In the genomic region with DNA sequence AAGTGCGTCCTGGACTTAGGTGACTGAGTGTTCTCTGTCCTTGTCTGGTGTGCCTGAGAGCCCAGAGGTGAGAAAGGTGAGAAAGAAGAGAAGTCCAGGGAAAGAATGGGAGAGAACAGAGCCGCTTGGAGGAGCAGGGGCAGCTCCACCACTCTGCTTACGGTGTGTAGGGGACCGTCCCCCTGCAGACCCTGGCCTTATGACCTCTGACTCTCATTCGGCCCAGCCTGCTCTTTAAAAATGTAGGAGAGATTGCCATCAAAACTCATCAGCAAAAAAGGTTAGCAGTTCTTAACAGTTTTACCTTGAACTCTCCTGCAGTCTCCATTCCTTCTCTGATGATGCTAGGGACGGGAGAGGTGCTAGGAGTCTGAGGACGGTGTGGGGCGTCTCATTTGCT, we compare ENCODE assay signal across 1 cellular context.
A peak's percentile ranks its signal among the peaks of the same experiment; 100 is the strongest.
TF ChIP-seq lines count a peak whose summit lies in the region.

No MANE protein-coding gene starts in this region.

TF ChIP-seq in HepG2, 621 proteins besides CTCF, POLR2A, EP300 and RAD21 (continues in another document):
- TF ChIP-seq ZNF460 (CRISPR knock-in tag; IDR thresholded peaks at IDR 0.05; ENCODE audit: borderline replicate concordance) (no peak), ZNF558 (CRISPR knock-in tag; IDR thresholded peaks at IDR 0.05; ENCODE audit: borderline replicate concordance) (no peak), THAP11 (CRISPR knock-in tag; IDR thresholded peaks at IDR 0.05) (no peak), HDAC2 (CRISPR knock-in tag; IDR thresholded peaks at IDR 0.05) (0 out of 2 replicates have a peak, but pooled peaks have one; percentile 17), ZC3H13 (CRISPR knock-in tag; IDR thresholded peaks at IDR 0.05) (0 out of 2 replicates have a peak, but pooled peaks have one; percentile 29), NR2F1 (CRISPR knock-in tag; IDR thresholded peaks at IDR 0.05) (peak; percentile 55 to 59; a peak in 3 of 4 replicates), BORCS8-MEF2B (CRISPR knock-in tag; IDR thresholded peaks at IDR 0.05) (0 out of 2 replicates have a peak, but pooled peaks have one; percentile 49), DNMT1 (CRISPR knock-in tag; IDR thresholded peaks at IDR 0.05) (no peak), RXRB (CRISPR knock-in tag; IDR thresholded peaks at IDR 0.05; ENCODE audit: borderline replicate concordance) (peak; percentile 30; the same call in 1 of the 2 replicates), PHF5A (CRISPR knock-in tag; IDR thresholded peaks at IDR 0.05; ENCODE audit: low read depth, unreplicated experiment) (peak; percentile 25), RBFOX2 (IDR thresholded peaks at IDR 0.05; ENCODE audit: low read depth, low read length) (peak; percentile 41; the same call in 1 of the 2 replicates), NR2F6 (IDR thresholded peaks at IDR 0.05) (peak; percentile 70), NR2F6 (CRISPR knock-in tag; IDR thresholded peaks at IDR 0.05) (peak; percentile 61; the same call in 1 of the 2 replicates), ZNF343 (CRISPR knock-in tag; IDR thresholded peaks at IDR 0.05) (no peak), ZNF646 (CRISPR knock-in tag; IDR thresholded peaks at IDR 0.05) (no peak), ZFP1 (CRISPR knock-in tag; IDR thresholded peaks at IDR 0.05) (0 out of 2 replicates have a peak, but pooled peaks have one; percentile 18), AKAP8 (CRISPR knock-in tag; IDR thresholded peaks at IDR 0.05) (0 out of 2 replicates have a peak, but pooled peaks have one; percentile 38), ZNF263 (CRISPR knock-in tag; IDR thresholded peaks at IDR 0.05) (peak; percentile 2; the same call in 1 of the 2 replicates), ZNF746 (CRISPR knock-in tag; IDR thresholded peaks at IDR 0.05) (0 out of 2 replicates have a peak, but pooled peaks have one; percentile 29), ZNF431 (CRISPR knock-in tag; IDR thresholded peaks at IDR 0.05; ENCODE audit: borderline replicate concordance, low read depth) (no peak), ZKSCAN8 (CRISPR knock-in tag; IDR thresholded peaks at IDR 0.05; ENCODE audit: borderline replicate concordance) (no peak), RARA (CRISPR knock-in tag; IDR thresholded peaks at IDR 0.05) (peak; percentile 44; the same call in 1 of the 2 replicates), KMT2A (CRISPR knock-in tag; IDR thresholded peaks at IDR 0.05) (0 out of 2 replicates have a peak, but pooled peaks have one; percentile 6), SP4 (CRISPR knock-in tag; IDR thresholded peaks at IDR 0.05) (no peak), THRA (CRISPR knock-in tag; IDR thresholded peaks at IDR 0.05; ENCODE audit: borderline replicate concordance) (no peak), MZF1 (CRISPR knock-in tag; IDR thresholded peaks at IDR 0.05; ENCODE audit: borderline replicate concordance) (no peak), KDM4B (CRISPR knock-in tag; IDR thresholded peaks at IDR 0.05) (0 out of 2 replicates have a peak, but pooled peaks have one; percentile 20), ZNF451 (CRISPR knock-in tag; IDR thresholded peaks at IDR 0.05) (no peak), FOXC1 (CRISPR knock-in tag; IDR thresholded peaks at IDR 0.05; ENCODE audit: borderline replicate concordance) (0 out of 2 replicates have a peak, but pooled peaks have one; percentile 11), HNF4A (CRISPR knock-in tag; IDR thresholded peaks at IDR 0.05) (no peak), SETDB1 (CRISPR knock-in tag; IDR thresholded peaks at IDR 0.05; ENCODE audit: borderline replicate concordance) (no peak), ZNF501 (CRISPR knock-in tag; IDR thresholded peaks at IDR 0.05) (peak; percentile 33; the same call in 1 of the 2 replicates), SSRP1 (CRISPR knock-in tag; IDR thresholded peaks at IDR 0.05) (0 out of 2 replicates have a peak, but pooled peaks have one; percentile 31), ZNF775 (CRISPR knock-in tag; IDR thresholded peaks at IDR 0.05; ENCODE audit: borderline replicate concordance) (peak; percentile 88; the same call in 1 of the 2 replicates), E2F5 (CRISPR knock-in tag; conservative IDR thresholded peaks at IDR 0.05) (no peak), ZSCAN20 (CRISPR knock-in tag; IDR thresholded peaks at IDR 0.05; ENCODE audit: borderline replicate concordance) (0 out of 2 replicates have a peak, but pooled peaks have one; percentile 18), ZSCAN25 (CRISPR knock-in tag; IDR thresholded peaks at IDR 0.05) (no peak), PHF20 (CRISPR knock-in tag; IDR thresholded peaks at IDR 0.05) (no peak), MBNL3 (CRISPR knock-in tag; conservative IDR thresholded peaks at IDR 0.05) (no peak), ZNF703 (CRISPR knock-in tag; IDR thresholded peaks at IDR 0.05; ENCODE audit: borderline replicate concordance) (no peak), TIGD3 (CRISPR knock-in tag; IDR thresholded peaks at IDR 0.05; ENCODE audit: borderline replicate concordance) (0 out of 2 replicates have a peak, but pooled peaks have one; percentile 10), ZBTB7A (CRISPR knock-in tag; IDR thresholded peaks at IDR 0.05) (0 out of 2 replicates have a peak, but pooled peaks have one; percentile 17), HIC2 (CRISPR knock-in tag; IDR thresholded peaks at IDR 0.05; ENCODE audit: low read depth) (no peak), ZNF704 (CRISPR knock-in tag; IDR thresholded peaks at IDR 0.05; ENCODE audit: borderline replicate concordance) (no peak), ZNF430 (CRISPR knock-in tag; IDR thresholded peaks at IDR 0.05) (peak; percentile 75; the same call in 1 of the 2 replicates), ZNF292 (CRISPR knock-in tag; IDR thresholded peaks at IDR 0.05; ENCODE audit: borderline replicate concordance, low read depth) (0 out of 2 replicates have a peak, but pooled peaks have one; percentile 10), ZNF605 (CRISPR knock-in tag; IDR thresholded peaks at IDR 0.05) (peak; percentile 15; the same call in 1 of the 2 replicates), MEIS2 (CRISPR knock-in tag; IDR thresholded peaks at IDR 0.05) (0 out of 2 replicates have a peak, but pooled peaks have one; percentile 20), ZNF530 (CRISPR knock-in tag; IDR thresholded peaks at IDR 0.05; ENCODE audit: low read depth) (no peak), LCORL (IDR thresholded peaks at IDR 0.05) (no peak), LCORL (CRISPR knock-in tag; IDR thresholded peaks at IDR 0.05) (0 out of 2 replicates have a peak, but pooled peaks have one; percentile 23)
- TF ChIP-seq, protein P1, sequence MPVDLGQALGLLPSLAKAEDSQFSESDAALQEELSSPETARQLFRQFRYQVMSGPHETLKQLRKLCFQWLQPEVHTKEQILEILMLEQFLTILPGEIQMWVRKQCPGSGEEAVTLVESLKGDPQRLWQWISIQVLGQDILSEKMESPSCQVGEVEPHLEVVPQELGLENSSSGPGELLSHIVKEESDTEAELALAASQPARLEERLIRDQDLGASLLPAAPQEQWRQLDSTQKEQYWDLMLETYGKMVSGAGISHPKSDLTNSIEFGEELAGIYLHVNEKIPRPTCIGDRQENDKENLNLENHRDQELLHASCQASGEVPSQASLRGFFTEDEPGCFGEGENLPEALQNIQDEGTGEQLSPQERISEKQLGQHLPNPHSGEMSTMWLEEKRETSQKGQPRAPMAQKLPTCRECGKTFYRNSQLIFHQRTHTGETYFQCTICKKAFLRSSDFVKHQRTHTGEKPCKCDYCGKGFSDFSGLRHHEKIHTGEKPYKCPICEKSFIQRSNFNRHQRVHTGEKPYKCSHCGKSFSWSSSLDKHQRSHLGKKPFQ (CRISPR knock-in tag; IDR thresholded peaks at IDR 0.05; ENCODE audit: insufficient replicate concordance), result peak; percentile 23
- TF ChIP-seq, protein P2, sequence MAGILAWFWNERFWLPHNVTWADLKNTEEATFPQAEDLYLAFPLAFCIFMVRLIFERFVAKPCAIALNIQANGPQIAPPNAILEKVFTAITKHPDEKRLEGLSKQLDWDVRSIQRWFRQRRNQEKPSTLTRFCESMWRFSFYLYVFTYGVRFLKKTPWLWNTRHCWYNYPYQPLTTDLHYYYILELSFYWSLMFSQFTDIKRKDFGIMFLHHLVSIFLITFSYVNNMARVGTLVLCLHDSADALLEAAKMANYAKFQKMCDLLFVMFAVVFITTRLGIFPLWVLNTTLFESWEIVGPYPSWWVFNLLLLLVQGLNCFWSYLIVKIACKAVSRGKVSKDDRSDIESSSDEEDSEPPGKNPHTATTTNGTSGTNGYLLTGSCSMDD (CRISPR knock-in tag; IDR thresholded peaks at IDR 0.05), result no peak
